Comparison of ENCODE assay signal across 8 cellular contexts in genomic region chr2:240913810-240914644, GRCh38. TPM values are rescaled to one million over a fixed set of nuclear protein-coding genes. Genes with fewer than 3 reads are reported as not detected.
DNase-seq lines count a peak whose midpoint lies in the region; ATAC-seq and TF ChIP-seq lines count a peak whose summit lies in the region.

No MANE protein-coding gene starts in this region.

- TF ChIP-seq CTCF in DND-41 (IDR thresholded peaks at IDR 0.05; ENCODE audit: borderline replicate concordance, extremely low read depth, low read length, poor library complexity, severe bottlenecking) (peak; percentile 91), activated B cell treated with CpG ODN at 0.5 μM for 24 hours (IDR thresholded peaks at IDR 0.05) (peak; percentile 15), left lung (IDR thresholded peaks at IDR 0.05) (peak; percentile 82 to 93)

- intact Hi-C loops in activated B cell treated with CpG ODN at 0.5 μM for 24 hours (cut with micrococcal nuclease): loop anchor here (1.0 to 2.0 kb wide), 3 partner anchors 69 to 297 kb away; partner anchors contain the start of gene PPP1R7
- intact Hi-C loops in left lung (cut with DNase I): no loop called here

- H2AFZ ChIP-seq in DND-41 (ENCODE audit: low read depth, low read length) (no peak overlapping the region), Karpas-422 (ENCODE audit: low read length) (no peak overlapping the region)

- H3K4me1 ChIP-seq in DND-41 (ENCODE audit: insufficient read depth, low read length) (no peaks in the 10 kb centered on the region), Karpas-422 (ENCODE audit: low read length) (peaks cover 8% of the 10 kb centered on the region), left lung (peaks cover 12 to 24% of the 10 kb centered on the region in 2 donors)

- H3K9me3 ChIP-seq in DND-41 (ENCODE audit: insufficient read depth, low read length, severe bottlenecking) (no peaks in the 10 kb centered on the region), Karpas-422 (ENCODE audit: low read length) (no peaks in the 10 kb centered on the region), left lung (no peaks in the 10 kb centered on the region)

- H3K9ac ChIP-seq in DND-41 (ENCODE audit: low read depth, low read length) (no peak overlapping the region), Karpas-422 (ENCODE audit: low read length) (no peak overlapping the region)

- H3K4me2 ChIP-seq in DND-41 (ENCODE audit: insufficient read depth, low read length): no peak overlapping the region
- H3K4me2 ChIP-seq in Karpas-422 (ENCODE audit: low read depth, low read length, poor library complexity, severe bottlenecking): no peak overlapping the region

- POLR2A ChIA-PET in activated B cell treated with CpG ODN at 0.5 μM for 24 hours (lab: Charles Lee): interaction anchor here (0.6 to 1.2 kb wide), 2 partner anchors 218 to 235 kb away, joined by 3 to 7 read pairs; partner anchors contain the start of gene PASK

- peaks cover 5% of the 10 kb centered on the region for H3K27me3 ChIP-seq in DND-41 (ENCODE audit: insufficient read depth, low read length, poor library complexity)
- H3K27me3 ChIP-seq in Karpas-422 (ENCODE audit: low read length): no peaks in the 10 kb centered on the region
- H3K27me3 ChIP-seq in left lung: peaks cover 3 to 31% of the 10 kb centered on the region in 2 donors

- no peaks in the 10 kb centered on the region for H3K9me3 Mint-ChIP-seq in activated B cell treated with CpG ODN at 0.5 μM for 24 hours

- H3K79me2 ChIP-seq in DND-41 (ENCODE audit: insufficient read depth, low read length) (no peaks in the 10 kb centered on the region), Karpas-422 (ENCODE audit: low read length) (no peaks in the 10 kb centered on the region)

- no peaks in the 10 kb centered on the region for H3K9me2 ChIP-seq in Karpas-422 (replicated peaks; ENCODE audit: insufficient read depth, low read length)

- H3K27me3 Mint-ChIP-seq in activated B cell treated with CpG ODN at 0.5 μM for 24 hours: peaks cover 24% of the 10 kb centered on the region

- H3K4me3 ChIP-seq in DND-41 (ENCODE audit: low read depth in 1 of 2, low read length in 2 of 2) (no peak overlapping the region), Karpas-422 (ENCODE audit: low read length) (no peak overlapping the region), left lung (no peak overlapping the region)

- DNase-seq in DND-41 (peak; percentile 63), Karpas-422 (peak; percentile 85), activated B cell treated with CpG ODN at 0.5 μM for 24 hours (peak; percentile 66), cerebellar cortex (ENCODE audit: low spot score) (peak; percentile 83), left lung (peak in 1 of 2 donors; percentile 90), cortex of kidney (lab: John Stamatoyannopoulos, UW) (no peak)
- peak; percentile 27 to 69 (median 40) for DNase-seq in stimulated activated CD4-positive, alpha-beta T cell treated with anti-CD3 and anti-CD28 coated beads, TNF-alpha, amount 100 ng/mL, for 48 hours (ENCODE audit: low read depth in 3 of 3)

- ATAC-seq in DND-41 (ENCODE audit: insufficient read depth, low read depth) (peak; percentile 83), activated B cell treated with CpG ODN at 0.5 μM for 24 hours (ENCODE audit: low read depth) (peak; percentile 71), left lung (peak; percentile 78), GM21515 (IDR thresholded peaks at IDR 0.05; ENCODE audit: unreplicated experiment) (no peak)

- no peaks in the 10 kb centered on the region for H3K36me3 ChIP-seq in DND-41 (ENCODE audit: insufficient read depth, low read length)
- no peaks in the 10 kb centered on the region for H3K36me3 ChIP-seq in Karpas-422 (ENCODE audit: insufficient read depth, low read length)
- H3K36me3 ChIP-seq in left lung: no peaks in the 10 kb centered on the region

- no peaks in the 10 kb centered on the region for H4K20me1 ChIP-seq in DND-41 (ENCODE audit: insufficient read depth, low read length)
- H4K20me1 ChIP-seq in Karpas-422 (ENCODE audit: insufficient read depth, low read depth, low read length): peaks cover 6% of the 10 kb centered on the region; the same call in 1 of the 2 replicates

- no peak overlapping the region for H3K4me3 Mint-ChIP-seq in activated B cell treated with CpG ODN at 0.5 μM for 24 hours

- CTCF ChIA-PET in activated B cell treated with CpG ODN at 0.5 μM for 24 hours (lab: Charles Lee): interaction anchor here (0.7 to 1.5 kb wide), 6 partner anchors 14 to 344 kb away, joined by 3 to 5 read pairs (median 3); partner anchors contain the start of gene PASK

- no peak overlapping the region for H3K27ac ChIP-seq in DND-41 (ENCODE audit: low read length)
- no peak overlapping the region for H3K27ac ChIP-seq in Karpas-422 (ENCODE audit: low read length)
- H3K27ac ChIP-seq in left lung: peak overlapping the region; percentile 60 to 63

- no peaks in the 10 kb centered on the region for H3K36me3 Mint-ChIP-seq in activated B cell treated with CpG ODN at 0.5 μM for 24 hours (ENCODE audit: low read depth)

- no peak overlapping the region for H3K27ac Mint-ChIP-seq in activated B cell treated with CpG ODN at 0.5 μM for 24 hours

- peaks cover 11% of the 10 kb centered on the region for H3K4me1 Mint-ChIP-seq in activated B cell treated with CpG ODN at 0.5 μM for 24 hours

RNA-seq across cellular contexts. Expression of gene CROCC2, which starts 7.9 kb away (rescaled TPM):
- total RNA-seq in Karpas-422 (2014; rRNA removed; shearing (Covaris generic); ENCODE audit: low replicate concordance): not detected in 2 replicates
- total RNA-seq in activated B cell treated with CpG ODN at 0.5 μM for 24 hours: not detected in 2 replicates
- total RNA-seq in left lung: 1 to 10 TPM in 1 of 2 donors, under 1 TPM in 1; 0.32 to 2.3 TPM

RNA-seq across cellular contexts. Expression of gene MAB21L4, which starts 18.1 kb away (rescaled TPM):
- not detected in 2 replicates for total RNA-seq in Karpas-422 (2014; rRNA removed; shearing (Covaris generic); ENCODE audit: low replicate concordance)
- total RNA-seq in activated B cell treated with CpG ODN at 0.5 μM for 24 hours: not detected in 2 replicates
- 10 to 100 TPM; 20.6 to 35.7 TPM for total RNA-seq in left lung

RNA-seq across cellular contexts. Expression of gene AGXT, which starts 45.4 kb away (rescaled TPM):
- total RNA-seq in Karpas-422 (2014; rRNA removed; shearing (Covaris generic); ENCODE audit: low replicate concordance): not detected in 2 replicates
- total RNA-seq in activated B cell treated with CpG ODN at 0.5 μM for 24 hours (not detected in 2 replicates), left lung (not detected)

Comparison
In these comparisons a context has a peak if more than half of its experiments do, and no peak if none do; other contexts are left out.
1. H3K27ac ChIP-seq: peak in left lung (2 of 2); none in DND-41 (single experiment) and Karpas-422 (single experiment).
2. CTCF ChIP-seq: peak in every context shown above with its lines; median percentile 91 in DND-41; 88 in left lung; 15 in activated B cell treated with CpG ODN at 0.5 μM for 24 hours.
3. RNA of gene MAB21L4, which starts 18.1 kb away (total RNA-seq): 20.6 to 35.7 TPM in left lung; not detected in Karpas-422 and not detected in activated B cell treated with CpG ODN at 0.5 μM for 24 hours; every median in the first group is over 10 times any median in the second.